1 cellular context compared by ENCODE assay signal in the genomic region with DNA sequence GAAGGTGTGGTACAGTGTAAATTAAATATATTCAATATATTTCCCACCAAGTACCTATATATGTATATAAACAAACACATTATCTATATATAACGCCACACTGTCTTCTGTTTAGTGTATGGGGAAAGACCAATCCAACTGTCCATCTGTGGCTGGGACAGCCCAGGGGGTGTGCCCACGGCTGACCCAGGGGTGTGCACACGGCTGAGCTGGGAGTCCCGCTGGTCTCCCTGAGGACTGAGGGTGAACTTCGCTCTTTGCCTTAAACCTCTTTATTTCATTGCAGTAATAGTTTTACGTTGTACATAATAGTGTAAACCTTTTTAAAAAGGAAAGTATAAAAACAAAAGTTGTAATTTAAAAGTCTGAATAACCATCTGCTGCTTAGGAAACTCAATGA.
TF ChIP-seq lines count a peak whose summit lies in the region.

No MANE protein-coding gene starts in this region.

TF ChIP-seq in K562, 482 proteins besides CTCF, POLR2A, EP300 and RAD21 (continued from another document):
- TF ChIP-seq, protein P1, sequence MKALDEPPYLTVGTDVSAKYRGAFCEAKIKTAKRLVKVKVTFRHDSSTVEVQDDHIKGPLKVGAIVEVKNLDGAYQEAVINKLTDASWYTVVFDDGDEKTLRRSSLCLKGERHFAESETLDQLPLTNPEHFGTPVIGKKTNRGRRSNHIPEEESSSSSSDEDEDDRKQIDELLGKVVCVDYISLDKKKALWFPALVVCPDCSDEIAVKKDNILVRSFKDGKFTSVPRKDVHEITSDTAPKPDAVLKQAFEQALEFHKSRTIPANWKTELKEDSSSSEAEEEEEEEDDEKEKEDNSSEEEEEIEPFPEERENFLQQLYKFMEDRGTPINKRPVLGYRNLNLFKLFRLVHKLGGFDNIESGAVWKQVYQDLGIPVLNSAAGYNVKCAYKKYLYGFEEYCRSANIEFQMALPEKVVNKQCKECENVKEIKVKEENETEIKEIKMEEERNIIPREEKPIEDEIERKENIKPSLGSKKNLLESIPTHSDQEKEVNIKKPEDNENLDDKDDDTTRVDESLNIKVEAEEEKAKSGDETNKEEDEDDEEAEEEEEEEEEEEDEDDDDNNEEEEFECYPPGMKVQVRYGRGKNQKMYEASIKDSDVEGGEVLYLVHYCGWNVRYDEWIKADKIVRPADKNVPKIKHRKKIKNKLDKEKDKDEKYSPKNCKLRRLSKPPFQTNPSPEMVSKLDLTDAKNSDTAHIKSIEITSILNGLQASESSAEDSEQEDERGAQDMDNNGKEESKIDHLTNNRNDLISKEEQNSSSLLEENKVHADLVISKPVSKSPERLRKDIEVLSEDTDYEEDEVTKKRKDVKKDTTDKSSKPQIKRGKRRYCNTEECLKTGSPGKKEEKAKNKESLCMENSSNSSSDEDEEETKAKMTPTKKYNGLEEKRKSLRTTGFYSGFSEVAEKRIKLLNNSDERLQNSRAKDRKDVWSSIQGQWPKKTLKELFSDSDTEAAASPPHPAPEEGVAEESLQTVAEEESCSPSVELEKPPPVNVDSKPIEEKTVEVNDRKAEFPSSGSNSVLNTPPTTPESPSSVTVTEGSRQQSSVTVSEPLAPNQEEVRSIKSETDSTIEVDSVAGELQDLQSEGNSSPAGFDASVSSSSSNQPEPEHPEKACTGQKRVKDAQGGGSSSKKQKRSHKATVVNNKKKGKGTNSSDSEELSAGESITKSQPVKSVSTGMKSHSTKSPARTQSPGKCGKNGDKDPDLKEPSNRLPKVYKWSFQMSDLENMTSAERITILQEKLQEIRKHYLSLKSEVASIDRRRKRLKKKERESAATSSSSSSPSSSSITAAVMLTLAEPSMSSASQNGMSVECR (CRISPR knock-in tag; IDR thresholded peaks at IDR 0.05) = no peak
- TF ChIP-seq SRF (CRISPR knock-in tag; IDR thresholded peaks at IDR 0.05) = no peak
- TF ChIP-seq, protein P2, sequence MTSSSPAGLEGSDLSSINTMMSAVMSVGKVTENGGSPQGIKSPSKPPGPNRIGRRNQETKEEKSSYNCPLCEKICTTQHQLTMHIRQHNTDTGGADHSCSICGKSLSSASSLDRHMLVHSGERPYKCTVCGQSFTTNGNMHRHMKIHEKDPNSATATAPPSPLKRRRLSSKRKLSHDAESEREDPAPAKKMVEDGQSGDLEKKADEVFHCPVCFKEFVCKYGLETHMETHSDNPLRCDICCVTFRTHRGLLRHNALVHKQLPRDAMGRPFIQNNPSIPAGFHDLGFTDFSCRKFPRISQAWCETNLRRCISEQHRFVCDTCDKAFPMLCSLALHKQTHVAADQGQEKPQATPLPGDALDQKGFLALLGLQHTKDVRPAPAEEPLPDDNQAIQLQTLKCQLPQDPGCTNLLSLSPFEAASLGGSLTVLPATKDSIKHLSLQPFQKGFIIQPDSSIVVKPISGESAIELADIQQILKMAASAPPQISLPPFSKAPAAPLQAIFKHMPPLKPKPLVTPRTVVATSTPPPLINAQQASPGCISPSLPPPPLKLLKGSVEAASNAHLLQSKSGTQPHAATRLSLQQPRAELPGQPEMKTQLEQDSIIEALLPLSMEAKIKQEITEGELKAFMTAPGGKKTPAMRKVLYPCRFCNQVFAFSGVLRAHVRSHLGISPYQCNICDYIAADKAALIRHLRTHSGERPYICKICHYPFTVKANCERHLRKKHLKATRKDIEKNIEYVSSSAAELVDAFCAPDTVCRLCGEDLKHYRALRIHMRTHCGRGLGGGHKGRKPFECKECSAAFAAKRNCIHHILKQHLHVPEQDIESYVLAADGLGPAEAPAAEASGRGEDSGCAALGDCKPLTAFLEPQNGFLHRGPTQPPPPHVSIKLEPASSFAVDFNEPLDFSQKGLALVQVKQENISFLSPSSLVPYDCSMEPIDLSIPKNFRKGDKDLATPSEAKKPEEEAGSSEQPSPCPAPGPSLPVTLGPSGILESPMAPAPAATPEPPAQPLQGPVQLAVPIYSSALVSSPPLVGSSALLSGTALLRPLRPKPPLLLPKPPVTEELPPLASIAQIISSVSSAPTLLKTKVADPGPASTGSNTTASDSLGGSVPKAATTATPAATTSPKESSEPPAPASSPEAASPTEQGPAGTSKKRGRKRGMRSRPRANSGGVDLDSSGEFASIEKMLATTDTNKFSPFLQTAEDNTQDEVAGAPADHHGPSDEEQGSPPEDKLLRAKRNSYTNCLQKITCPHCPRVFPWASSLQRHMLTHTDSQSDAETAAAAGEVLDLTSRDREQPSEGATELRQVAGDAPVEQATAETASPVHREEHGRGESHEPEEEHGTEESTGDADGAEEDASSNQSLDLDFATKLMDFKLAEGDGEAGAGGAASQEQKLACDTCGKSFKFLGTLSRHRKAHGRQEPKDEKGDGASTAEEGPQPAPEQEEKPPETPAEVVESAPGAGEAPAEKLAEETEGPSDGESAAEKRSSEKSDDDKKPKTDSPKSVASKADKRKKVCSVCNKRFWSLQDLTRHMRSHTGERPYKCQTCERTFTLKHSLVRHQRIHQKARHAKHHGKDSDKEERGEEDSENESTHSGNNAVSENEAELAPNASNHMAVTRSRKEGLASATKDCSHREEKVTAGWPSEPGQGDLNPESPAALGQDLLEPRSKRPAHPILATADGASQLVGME (CRISPR knock-in tag; IDR thresholded peaks at IDR 0.05) = no peak
- TF ChIP-seq SRSF3 (IDR thresholded peaks at IDR 0.05; ENCODE audit: insufficient read depth, low read length) = no peak
- no peak for TF ChIP-seq ZNF431 (CRISPR knock-in tag; IDR thresholded peaks at IDR 0.05)
- TF ChIP-seq NCOA4 (IDR thresholded peaks at IDR 0.05; ENCODE audit: partially characterized antibody) = no peak
- no peak for TF ChIP-seq RBM15 (IDR thresholded peaks at IDR 0.05; ENCODE audit: insufficient read depth, low read length)
- TF ChIP-seq, protein P3, sequence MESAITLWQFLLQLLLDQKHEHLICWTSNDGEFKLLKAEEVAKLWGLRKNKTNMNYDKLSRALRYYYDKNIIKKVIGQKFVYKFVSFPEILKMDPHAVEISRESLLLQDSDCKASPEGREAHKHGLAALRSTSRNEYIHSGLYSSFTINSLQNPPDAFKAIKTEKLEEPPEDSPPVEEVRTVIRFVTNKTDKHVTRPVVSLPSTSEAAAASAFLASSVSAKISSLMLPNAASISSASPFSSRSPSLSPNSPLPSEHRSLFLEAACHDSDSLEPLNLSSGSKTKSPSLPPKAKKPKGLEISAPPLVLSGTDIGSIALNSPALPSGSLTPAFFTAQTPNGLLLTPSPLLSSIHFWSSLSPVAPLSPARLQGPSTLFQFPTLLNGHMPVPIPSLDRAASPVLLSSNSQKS (CRISPR knock-in tag; IDR thresholded peaks at IDR 0.05) = no peak
- no peak for TF ChIP-seq ZBED1 (IDR thresholded peaks at IDR 0.05)
- no peak for TF ChIP-seq POLR3A (IDR thresholded peaks at IDR 0.05; ENCODE audit: borderline replicate concordance, extremely low read depth, insufficient read depth, insufficient read length)
- no peak for TF ChIP-seq PML (IDR thresholded peaks at IDR 0.05; ENCODE audit: low read length)
- no peak for TF ChIP-seq EP400 (IDR thresholded peaks at IDR 0.05)
